ENCODE assay signal across 9 cellular contexts in genomic region chr4:168859888-168860694, GRCh38.
DNase-seq lines count a peak whose midpoint lies in the region; ATAC-seq and FAIRE-seq lines count a peak whose summit lies in the region.
"Had no signal": no experiment of that assay in that cellular context is flagged by ENCODE, and none has a peak within 500 bp of the region (broad histone marks: within the 10 kb centered on the region; RNA-seq: fewer than 3 reads in every experiment).

No MANE protein-coding gene starts in this region.

- peak; percentile 75 for FAIRE-seq in RCC 7860 (lab: Jason Lieb, UNC)

- ATAC-seq in GM18519 (IDR thresholded peaks at IDR 0.05; ENCODE audit: low FRiP score, unreplicated experiment) (peak; percentile 98), HG02571 (IDR thresholded peaks at IDR 0.05; ENCODE audit: unreplicated experiment) (peak; percentile 89)

- DNase-seq in RCC 7860 (ENCODE audit: low spot score) (peak; percentile 70), non-pigmented ciliary epithelial cell (ENCODE audit: low read depth) (peak; percentile 67), NCI-H146 treated with DMSO at 0.1 percent for 48 hours (lab: John Stamatoyannopoulos, UW; ENCODE audit: unreplicated experiment) (no peak), NOMO-1 treated with DMSO at 0.1 percent for 48 hours (lab: John Stamatoyannopoulos, UW; ENCODE audit: unreplicated experiment) (no peak), NOMO-1 treated with dmso at 0.1 percent for 144 hours (lab: John Stamatoyannopoulos, UW; ENCODE audit: unreplicated experiment) (no peak)
- no peak for DNase-seq in central memory CD4-positive, alpha-beta T cell
- DNase-seq: stimulated activated CD4-positive, alpha-beta T cell treated with anti-CD3 and anti-CD28 coated beads, Interleukin-12 subunit alpha, Interleukin-12 subunit beta, amount 100 ng/mL, for 4 hours had no signal

Comparison
In these comparisons a context has a peak if more than half of its experiments do, and no peak if none do; other contexts are left out.
1. DNase-seq: peak in RCC 7860 (single experiment) and non-pigmented ciliary epithelial cell (single experiment); none in NCI-H146 treated with DMSO at 0.1 percent for 48 hours (single experiment), NOMO-1 treated with DMSO at 0.1 percent for 48 hours (single experiment), central memory CD4-positive, alpha-beta T cell (single experiment) and NOMO-1 treated with dmso at 0.1 percent for 144 hours (single experiment).